Comparison of ENCODE assay signal across 14 cellular contexts in genomic region chr2:63743170-63743975, GRCh38.
"Had no signal": no experiment of that assay in that cellular context is flagged by ENCODE, and none has a peak within 500 bp of the region (broad histone marks: within the 10 kb centered on the region; RNA-seq: fewer than 3 reads in every experiment).

No MANE protein-coding gene starts in this region.

- H3K36me3 ChIP-seq: heart left ventricle, pancreas, thyroid gland had no signal

- H3K9me3 ChIP-seq: pancreas, thyroid gland had no signal

- DNase-seq: activated CD4-positive, CD25-positive, alpha-beta regulatory T cell treated with anti-CD3 and anti-CD28 coated beads, Interleukin-2, amount 50 U/mL, for 72 hours; heart left ventricle; immature natural killer cell; pancreas; stimulated activated CD4-positive, alpha-beta T cell treated with anti-CD3 and anti-CD28 coated beads, Interleukin-2, amount 100 ng/mL, for 48 hours; T1000; thyroid gland had no signal

- H3K27ac ChIP-seq: epithelial cell of prostate, heart left ventricle, pancreas, thyroid gland had no signal

- ATAC-seq: heart left ventricle; pancreas; stimulated activated memory B cell treated with anti-CD40 and anti-IgM and Interleukin-4, amounts not matched to agents 10 μg/mL and 1 μg/mL and 100 μg/mL, for 72 hours had no signal

- H3K4me1 ChIP-seq: thyroid gland had no signal

- H3K4me3 Mint-ChIP-seq: activated T-helper 1 cell treated with anti-CD3 and anti-CD28 coated beads, Interleukin-12 subunit alpha, Interleukin-12 subunit beta, Interleukin-2, Interleukin-4 antibody, amounts not matched to agents 30 ng/mL and 10 ng/mL and 1 ng/mL, durations not matched to agents 14 hours and 24 hours and 36 hours; dendritic cell treated with granulocyte-macrophage colony-stimulating factor and Interleukin-4, amounts not matched to agents 40 ng/mL and 50 ng/mL, for 4 days; immature natural killer cell; stimulated activated memory B cell treated with anti-CD40 and anti-IgM and Interleukin-4, amounts not matched to agents 10 μg/mL and 1 μg/mL and 100 μg/mL, for 72 hours had no signal

- FAIRE-seq: bronchial epithelial cell, frontal cortex, pancreas, urothelium cell line had no signal

- H3K4me3 ChIP-seq: heart left ventricle, pancreas, thyroid gland had no signal

- H3K27ac Mint-ChIP-seq: activated T-helper 1 cell treated with anti-CD3 and anti-CD28 coated beads, Interleukin-12 subunit alpha, Interleukin-12 subunit beta, Interleukin-2, Interleukin-4 antibody, amounts not matched to agents 30 ng/mL and 10 ng/mL and 1 ng/mL, durations not matched to agents 14 hours and 24 hours and 36 hours; immature natural killer cell; stimulated activated memory B cell treated with anti-CD40 and anti-IgM and Interleukin-4, amounts not matched to agents 10 μg/mL and 1 μg/mL and 100 μg/mL, for 72 hours had no signal

- H3K27me3 ChIP-seq: heart left ventricle, pancreas, thyroid gland had no signal

- H3K4me1 Mint-ChIP-seq: immature natural killer cell; stimulated activated memory B cell treated with anti-CD40 and anti-IgM and Interleukin-4, amounts not matched to agents 10 μg/mL and 1 μg/mL and 100 μg/mL, for 72 hours had no signal

- H3K27me3 Mint-ChIP-seq: dendritic cell treated with granulocyte-macrophage colony-stimulating factor and Interleukin-4, amounts not matched to agents 40 ng/mL and 50 ng/mL, for 4 days had no signal

- H3K36me3 Mint-ChIP-seq: stimulated activated memory B cell treated with anti-CD40 and anti-IgM and Interleukin-4, amounts not matched to agents 10 μg/mL and 1 μg/mL and 100 μg/mL, for 72 hours had no signal

- H3K9me3 Mint-ChIP-seq: stimulated activated memory B cell treated with anti-CD40 and anti-IgM and Interleukin-4, amounts not matched to agents 10 μg/mL and 1 μg/mL and 100 μg/mL, for 72 hours had no signal
